In genomic region chr13:75876371-75877050, GRCh38 we compare ENCODE assay signal across 8 cellular contexts.
DNase-seq lines count a peak whose midpoint lies in the region; ATAC-seq and TF ChIP-seq lines count a peak whose summit lies in the region.

No MANE protein-coding gene starts in this region.

- H3K27me3 Mint-ChIP-seq in GM23338 (ENCODE audit: insufficient read depth, low read depth, poor library complexity): no peaks in the 10 kb centered on the region

- intact Hi-C loops in vagina (cut with DNase I): loop anchor here (10.0 kb wide), 1 partner anchor 1028 kb away; no protein-coding TSS in a partner anchor

- H3K4me1 ChIP-seq in GM23338 (ENCODE audit: insufficient read depth) (peaks cover 8% of the 10 kb centered on the region; the same call in 1 of the 2 replicates), parathyroid adenoma (no peaks in the 10 kb centered on the region), vagina (no peaks in the 10 kb centered on the region)

- peaks cover 27% of the 10 kb centered on the region for H3K4me1 Mint-ChIP-seq in GM23338

- H3K4me2 ChIP-seq in GM23338: no peak overlapping the region
- H3K4me2 ChIP-seq in parathyroid adenoma (ENCODE audit: low read length): no peak overlapping the region

- DNase-seq in GM06990 (ENCODE audit: extremely low read depth, insufficient read length) (peak; percentile 11), GM23338 (ENCODE audit: low spot score) (peak; percentile 85), LHCN-M2 (ENCODE audit: low read depth) (peak; percentile 68), SHP77 treated with DMSO at 0.1 percent for 48 hours (lab: John Stamatoyannopoulos, UW) (peak; percentile 17), germinal center (ENCODE audit: low spot score) (peak; percentile 57), vagina (ENCODE audit: extremely low spot score in 2 of 2) (no peak)
- peak; percentile 0 to 17 (median 2) for DNase-seq in activated naive CD4-positive, alpha-beta T cell (lab: John Stamatoyannopoulos, UW)

- no peaks in the 10 kb centered on the region for H4K20me1 ChIP-seq in GM23338 (replicated peaks; ENCODE audit: insufficient read depth)

- no peaks in the 10 kb centered on the region for H3F3A ChIP-seq in GM23338 (replicated peaks; ENCODE audit: low read depth)

- peak; percentile 98 for ATAC-seq in GM23338

- H3K27ac Mint-ChIP-seq in GM23338: no peak overlapping the region

- H2AFZ ChIP-seq in GM23338 (0 out of 2 replicates have a peak overlapping the region, but pooled peaks have one; percentile 5), parathyroid adenoma (no peak overlapping the region)

- H3K4me3 ChIP-seq in GM06990 (replicated peaks; ENCODE audit: low read depth, low read length) (no peak overlapping the region), GM23338 (no peak overlapping the region), parathyroid adenoma (ENCODE audit: low read depth, low read length) (no peak overlapping the region), vagina (no peak overlapping the region)

- H3K9me2 ChIP-seq in GM23338 (ENCODE audit: insufficient read depth): no peaks in the 10 kb centered on the region

- TF ChIP-seq CTCF in GM06990 (IDR thresholded peaks at IDR 0.05; ENCODE audit: insufficient read depth, low read length, poor library complexity, severe bottlenecking) (peak; percentile 91), GM23338 (conservative IDR thresholded peaks at IDR 0.05; ENCODE audit: low read depth in 2 of 2) (peak; percentile 91 to 92), parathyroid adenoma (IDR thresholded peaks at IDR 0.05) (peak; percentile 77), vagina (IDR thresholded peaks at IDR 0.05) (peak; percentile 71 to 96 (median 87))

- H3K9me3 ChIP-seq in parathyroid adenoma (ENCODE audit: control insufficient read depth, low read length): no peaks in the 10 kb centered on the region
- H3K9me3 ChIP-seq in vagina: no peaks in the 10 kb centered on the region

- H3K9me3 Mint-ChIP-seq in GM23338: no peaks in the 10 kb centered on the region

- TF ChIP-seq POLR2A in vagina (IDR thresholded peaks at IDR 0.05): no peak

- H3K27me3 ChIP-seq in GM06990 (replicated peaks; ENCODE audit: control insufficient read depth, insufficient read depth, low read length) (no peaks in the 10 kb centered on the region), GM23338 (ENCODE audit: insufficient read depth) (no peaks in the 10 kb centered on the region), parathyroid adenoma (ENCODE audit: control insufficient read depth, insufficient read depth, low read length) (no peaks in the 10 kb centered on the region), vagina (no peaks in the 10 kb centered on the region)

- H3K9ac ChIP-seq in parathyroid adenoma: no peak overlapping the region

- H3K79me2 ChIP-seq in GM23338 (replicated peaks; ENCODE audit: insufficient read depth): no peaks in the 10 kb centered on the region
- no peaks in the 10 kb centered on the region for H3K79me2 ChIP-seq in parathyroid adenoma

- H3K36me3 Mint-ChIP-seq in GM23338 (ENCODE audit: low read depth): no peaks in the 10 kb centered on the region

- no peak overlapping the region for H3K27ac ChIP-seq in GM23338 (ENCODE audit: low read depth)
- H3K27ac ChIP-seq in parathyroid adenoma: no peak overlapping the region
- H3K27ac ChIP-seq in vagina: no peak overlapping the region

- H3K4me3 Mint-ChIP-seq in GM23338: no peak overlapping the region

- H3K36me3 ChIP-seq in GM06990 (ENCODE audit: control insufficient read depth, insufficient read depth, low read length) (no peaks in the 10 kb centered on the region), GM23338 (ENCODE audit: insufficient read depth) (no peaks in the 10 kb centered on the region), parathyroid adenoma (ENCODE audit: control insufficient read depth, insufficient read depth, low read length) (no peaks in the 10 kb centered on the region), vagina (no peaks in the 10 kb centered on the region)

TF ChIP-seq in GM23338, 12 proteins besides CTCF, POLR2A, EP300 and RAD21:
- TF ChIP-seq ETS1 (IDR thresholded peaks at IDR 0.05): no peak
TF ChIP-seq in GM23338: peak in this region for 0.

Comparison
In these comparisons a context has a peak if more than half of its experiments do, and no peak if none do; other contexts are left out.
1. DNase-seq: peak in GM06990 (single experiment), GM23338 (single experiment), LHCN-M2 (single experiment), SHP77 treated with DMSO at 0.1 percent for 48 hours (single experiment), activated naive CD4-positive, alpha-beta T cell (4 of 4) and germinal center (single experiment); none in vagina (0 of 2).
2. Peak in every context shown above with its lines, with median percentiles within 50 percentile points of each other: CTCF ChIP-seq.